In genomic region chr4:10856271-10856670, GRCh38 we compare ENCODE assay signal across 25 cellular contexts.
"Had no signal": no experiment of that assay in that cellular context is flagged by ENCODE, and none has a peak within 500 bp of the region (broad histone marks: within the 10 kb centered on the region; RNA-seq: fewer than 3 reads in every experiment).

No MANE protein-coding gene starts in this region.

- H3K27ac ChIP-seq: HL-60, KMS-11, RWPE1 had no signal

- H3K36me3 Mint-ChIP-seq: IgD-negative memory B cell had no signal

- H3K4me2 ChIP-seq: KMS-11, SK-N-SH had no signal

- H3K4me3 Mint-ChIP-seq: IgD-negative memory B cell had no signal

- H3K36me3 ChIP-seq: MG63 had no signal

- H3K9ac ChIP-seq: KMS-11, SK-N-SH had no signal

- H3K4me3 ChIP-seq: K562, MG63 had no signal

- H3K27ac Mint-ChIP-seq: IgD-negative memory B cell had no signal

- ATAC-seq: K562, Panc1, PC-3 had no signal

- H3K27me3 ChIP-seq: MG63 had no signal

- H3K9me3 ChIP-seq: MG63 had no signal

- H3K27me3 Mint-ChIP-seq: IgD-negative memory B cell had no signal

- DNase-seq: Kasumi-1, MG63, NCI-H1092, NCI-H1105 treated with DMSO at 0.1 percent for 48 hours, NCI-H1417 treated with DMSO at 0.1 percent for 48 hours, NCI-H187, NCI-H2029, NCI-H2081 treated with DMSO at 0.1 percent for 48 hours, NCI-H2171, NCI-H226, NCI-H446, NCI-H510A, NCI-H524 treated with DMSO at 0.1 percent for 48 hours, NCI-H69, NCI-H774, PC-3, SHP77, SK-N-SH had no signal

- FAIRE-seq: HTR-8/SVneo, K562 had no signal

- H3K4me1 Mint-ChIP-seq: IgD-negative memory B cell had no signal
